Comparison of ENCODE assay signal across 12 cellular contexts in genomic region chr15:78932216-78932808, GRCh38.
"Had no signal": no experiment of that assay in that cellular context is flagged by ENCODE, and none has a peak within 500 bp of the region (broad histone marks: within the 10 kb centered on the region; RNA-seq: fewer than 3 reads in every experiment).

No MANE protein-coding gene starts in this region.

- H3K36me3 ChIP-seq: cardiac muscle cell, transverse colon had no signal

- H3K4me3 ChIP-seq: cardiac muscle cell, coronary artery, gastroesophageal sphincter, pancreas, transverse colon had no signal

- H3K27ac ChIP-seq: cardiac muscle cell, coronary artery, pancreas had no signal

- H3K4me3 Mint-ChIP-seq: activated CD4-positive, alpha-beta memory T cell treated with anti-CD3 and anti-CD28 coated beads for 36 hours; activated T-cell treated with anti-CD3 and anti-CD28 coated beads, Interleukin-2, amount 50 U/mL, for 72 hours; neural crest cell had no signal

- H3K9me3 ChIP-seq: gastroesophageal sphincter, pancreas, transverse colon had no signal

- DNase-seq: activated CD4-positive, alpha-beta memory T cell treated with anti-CD3 and anti-CD28 coated beads for 36 hours; activated naive CD4-positive, alpha-beta T cell; activated T-cell treated with anti-CD3 and anti-CD28 coated beads, Interleukin-2, amount 50 U/mL, for 72 hours; effector CD8-positive, alpha-beta T cell; pancreas; retina; stimulated activated CD4-positive, alpha-beta T cell treated with anti-CD3 and anti-CD28 coated beads, Interleukin-15, amount 100 ng/mL, for 24 hours; transverse colon had no signal

- H3K27me3 ChIP-seq: cardiac muscle cell, gastroesophageal sphincter, pancreas, transverse colon had no signal

- H3K27me3 Mint-ChIP-seq: activated CD4-positive, alpha-beta memory T cell treated with anti-CD3 and anti-CD28 coated beads for 36 hours had no signal

- H3K4me1 Mint-ChIP-seq: neural crest cell had no signal

- H3K4me1 ChIP-seq: pancreas had no signal

- H3K9me3 Mint-ChIP-seq: activated CD4-positive, alpha-beta memory T cell treated with anti-CD3 and anti-CD28 coated beads for 36 hours; activated T-cell treated with anti-CD3 and anti-CD28 coated beads, Interleukin-2, amount 50 U/mL, for 72 hours; neural crest cell had no signal

- H3K27ac Mint-ChIP-seq: activated T-cell treated with anti-CD3 and anti-CD28 coated beads, Interleukin-2, amount 50 U/mL, for 72 hours had no signal

- ATAC-seq: gastroesophageal sphincter, pancreas had no signal
